7 cellular contexts compared by ENCODE assay signal in genomic region chr17:81959362-81960129, GRCh38. TPM values are rescaled to one million over a fixed set of nuclear protein-coding genes. Genes with fewer than 3 reads are reported as not detected.
DNase-seq lines count a peak whose midpoint lies in the region; FAIRE-seq and TF ChIP-seq lines count a peak whose summit lies in the region.

No MANE protein-coding gene starts in this region.

- H3K27ac ChIP-seq in Karpas-422 (ENCODE audit: low read length) = no peak overlapping the region
- H3K27ac ChIP-seq in WERI-Rb-1 = peak overlapping the region; percentile 58
- no peak overlapping the region for H3K27ac ChIP-seq in breast epithelium

- H2AFZ ChIP-seq in Karpas-422 (ENCODE audit: low read length) = no peak overlapping the region

- no peak overlapping the region for H3K4me3 ChIP-seq in Karpas-422 (ENCODE audit: low read length)
- peak overlapping the region; percentile 63 for H3K4me3 ChIP-seq in WERI-Rb-1 (ENCODE audit: low read depth, low read length)
- H3K4me3 ChIP-seq in breast epithelium = peak overlapping the region; percentile 25 to 68 (median 40)

- TF ChIP-seq CTCF in WERI-Rb-1 (IDR thresholded peaks at IDR 0.05; ENCODE audit: low read depth, low read length) = peak; percentile 86
- TF ChIP-seq CTCF in breast epithelium (IDR thresholded peaks at IDR 0.05) = peak in 1 of 3 donors; percentile 98

- peak; percentile 83 for FAIRE-seq in GM12892 (lab: Jason Lieb, UNC)

- H3K9me2 ChIP-seq in Karpas-422 (replicated peaks; ENCODE audit: insufficient read depth, low read length) = no peaks in the 10 kb centered on the region

- H3K36me3 ChIP-seq in Karpas-422 (ENCODE audit: insufficient read depth, low read length) = no peaks in the 10 kb centered on the region
- peaks cover 14% of the 10 kb centered on the region; the same call in 1 of the 2 replicates for H3K36me3 ChIP-seq in WERI-Rb-1
- no peaks in the 10 kb centered on the region for H3K36me3 ChIP-seq in breast epithelium

- intact Hi-C loops in breast epithelium (cut with DNase I; ENCODE audit: low total_unique reads) = no loop called here

- no peaks in the 10 kb centered on the region for H4K20me1 ChIP-seq in Karpas-422 (ENCODE audit: insufficient read depth, low read depth, low read length)

- no peaks in the 10 kb centered on the region for H3K4me1 ChIP-seq in Karpas-422 (ENCODE audit: low read length)
- H3K4me1 ChIP-seq in breast epithelium = peaks cover 0 to 12% of the 10 kb centered on the region in 2 donors

- H3K79me2 ChIP-seq in Karpas-422 (ENCODE audit: low read length) = no peaks in the 10 kb centered on the region

- H3K27me3 ChIP-seq in Karpas-422 (ENCODE audit: low read length) = no peaks in the 10 kb centered on the region
- H3K27me3 ChIP-seq in WERI-Rb-1 (ENCODE audit: insufficient read depth, low read depth, severe bottlenecking) = peaks cover 7% of the 10 kb centered on the region
- H3K27me3 ChIP-seq in breast epithelium = peaks cover 22 to 64% of the 10 kb centered on the region in 2 donors

- H3K9me3 ChIP-seq in Karpas-422 (ENCODE audit: low read length) (no peaks in the 10 kb centered on the region), WERI-Rb-1 (ENCODE audit: severe bottlenecking) (no peaks in the 10 kb centered on the region), breast epithelium (no peaks in the 10 kb centered on the region)

- peak; percentile 83 for DNase-seq in GM12892 (ENCODE audit: insufficient read length)
- DNase-seq in Karpas-422 = peak; percentile 83
- peak; percentile 84 for DNase-seq in WERI-Rb-1
- peak; percentile 39 to 74 for DNase-seq in breast epithelium (ENCODE audit: low spot score in 2 of 2)
- peak; percentile 48 for DNase-seq in kidney tubule cell (ENCODE audit: low spot score)
- DNase-seq in stimulated activated CD4-positive, alpha-beta T cell treated with anti-CD3 and anti-CD28 coated beads, Interleukin-2, amount 100 ng/mL, for 48 hours = peak; percentile 77 to 82
- DNase-seq in NK-92 (lab: John Stamatoyannopoulos, UW; ENCODE audit: unreplicated experiment) = no peak

- H3K4me2 ChIP-seq in Karpas-422 (ENCODE audit: low read depth, low read length, poor library complexity, severe bottlenecking) = no peak overlapping the region

- TF ChIP-seq POLR2A in GM12892 (IDR thresholded peaks at IDR 0.05; ENCODE audit: low read depth, low read length) (no peak), breast epithelium (IDR thresholded peaks at IDR 0.05) (no peak)

- H3K9ac ChIP-seq in Karpas-422 (ENCODE audit: low read length) = no peak overlapping the region

RNA-seq across cellular contexts. Expression of gene NOTUM, which starts 1.4 kb away (rescaled TPM):
- not detected for polyA plus RNA-seq in GM12892 (2012; ENCODE audit: missing spikeins)
- total RNA-seq in Karpas-422 (2014; rRNA removed; shearing (Covaris generic); ENCODE audit: low replicate concordance) = not detected in 2 replicates
- under 1 TPM in 1 of 3 donors, not detected in 2; 0.29 TPM for total RNA-seq in breast epithelium

RNA-seq across cellular contexts. Expression of gene MYADML2, which starts 12.5 kb away (rescaled TPM):
- polyA plus RNA-seq in GM12892 (2012; ENCODE audit: missing spikeins) = not detected
- total RNA-seq in Karpas-422 (2014; rRNA removed; shearing (Covaris generic); ENCODE audit: low replicate concordance) = not detected in 2 replicates
- total RNA-seq in breast epithelium = not detected

RNA-seq across cellular contexts. Expression of gene ASPSCR1, which starts 17.9 kb away (rescaled TPM):
- polyA plus RNA-seq in GM12892 (2012; ENCODE audit: missing spikeins) = 12.7 TPM
- total RNA-seq in Karpas-422 (2014; rRNA removed; shearing (Covaris generic); ENCODE audit: low replicate concordance) = 38.7 and 39.8 TPM in 2 replicates
- 10 to 100 TPM; 15.4 to 31.8 (median 17.9) TPM for total RNA-seq in breast epithelium

RNA-seq across cellular contexts. Expression of gene PYCR1, which starts 22.4 kb away (rescaled TPM):
- 51.1 TPM for polyA plus RNA-seq in GM12892 (2012; ENCODE audit: missing spikeins)
- not detected in 2 replicates for total RNA-seq in Karpas-422 (2014; rRNA removed; shearing (Covaris generic); ENCODE audit: low replicate concordance)
- total RNA-seq in breast epithelium = 10 to 100 TPM in 2 of 3 donors, 1 to 10 TPM in 1; 3.0 to 30.2 (median 15.5) TPM

RNA-seq across cellular contexts. Expression of gene MAFG, which starts 32.0 kb away (rescaled TPM):
- 7.4 TPM for polyA plus RNA-seq in GM12892 (2012; ENCODE audit: missing spikeins)
- total RNA-seq in Karpas-422 (2014; rRNA removed; shearing (Covaris generic); ENCODE audit: low replicate concordance) = 10.9 and 14.9 TPM in 2 replicates
- total RNA-seq in breast epithelium = 10 to 100 TPM; 12.3 to 15.2 (median 14.1) TPM
